ENCODE assay signal across 1 cellular context in genomic region chr20:47354710-47355488, GRCh38.
TF ChIP-seq lines count a peak whose summit lies in the region.

No MANE protein-coding gene starts in this region.

TF ChIP-seq in SK-N-SH, 30 proteins besides CTCF, POLR2A, EP300 and RAD21 (continued from another document):
- TF ChIP-seq REST (IDR thresholded peaks at IDR 0.05; ENCODE audit: low read depth, low read length), result no peak
- no peak for TF ChIP-seq EZH2phosphoT487 (IDR thresholded peaks at IDR 0.05; ENCODE audit: borderline replicate concordance, low read depth)
- TF ChIP-seq RCOR1 (IDR thresholded peaks at IDR 0.05; ENCODE audit: low read length), result no peak
- TF ChIP-seq FOXJ3 (CRISPR knock-in tag; IDR thresholded peaks at IDR 0.05), result no peak
- TF ChIP-seq USF2 (IDR thresholded peaks at IDR 0.05; ENCODE audit: borderline replicate concordance, low read depth, low read length), result no peak
- no peak for TF ChIP-seq IRF3 (IDR thresholded peaks at IDR 0.05; ENCODE audit: low read depth, low read length)
- TF ChIP-seq TEAD4 (IDR thresholded peaks at IDR 0.05; ENCODE audit: borderline replicate concordance, insufficient read depth), result no peak
- TF ChIP-seq ELF1 (IDR thresholded peaks at IDR 0.05), result no peak
- TF ChIP-seq SIN3A (IDR thresholded peaks at IDR 0.05; ENCODE audit: borderline replicate concordance, low read depth, low read length), result no peak
- TF ChIP-seq SMC3 (IDR thresholded peaks at IDR 0.05; ENCODE audit: low read depth, low read length), result no peak
- TF ChIP-seq NFIC (IDR thresholded peaks at IDR 0.05; ENCODE audit: borderline replicate concordance), result no peak
- TF ChIP-seq USF1 (IDR thresholded peaks at IDR 0.05; ENCODE audit: borderline replicate concordance, low read depth), result no peak
